14 cellular contexts compared by ENCODE assay signal in genomic region chr9:94339657-94340056, GRCh38. TPM values are rescaled to one million over a fixed set of nuclear protein-coding genes. Genes with fewer than 3 reads are reported as not detected.
"Had no signal": no experiment of that assay in that cellular context is flagged by ENCODE, and none has a peak within 500 bp of the region (broad histone marks: within the 10 kb centered on the region; RNA-seq: fewer than 3 reads in every experiment).

No MANE protein-coding gene starts in this region.

RNA-seq across cellular contexts. Expression of gene NUTM2F, which starts 11.2 kb away (rescaled TPM):
- total RNA-seq: activated B cell treated with CpG ODN at 0.5 μM for 24 hours; activated CD4-positive, alpha-beta memory T cell treated with anti-CD3 and anti-CD28 coated beads for 36 hours; activated CD4-positive, alpha-beta T cell treated with anti-CD3 and anti-CD28 coated beads, Interleukin-2, amount 10 ng/mL, durations not matched to agents 24 days and 14 days; activated CD8-positive, alpha-beta memory T cell treated with anti-CD3 and anti-CD28 coated beads for 36 hours; activated CD8-positive, alpha-beta T cell treated with anti-CD3 and anti-CD28 coated beads for 36 hours; activated naive CD8-positive, alpha-beta T cell treated with anti-CD3 and anti-CD28 coated beads, Interleukin-2, amount 10 ng/mL, durations not matched to agents 7 days and 5 days; activated T-cell treated with anti-CD3 and anti-CD28 coated beads, Interleukin-2, amount 50 U/mL, for 4 hours; activated T-cell treated with anti-CD3 and anti-CD28 coated beads, Interleukin-2, amount 50 U/mL, for 72 hours; activated T-helper 1 cell treated with anti-CD3 and anti-CD28 coated beads, Interleukin-12 subunit alpha, Interleukin-12 subunit beta, Interleukin-2, Interleukin-4 antibody, amounts not matched to agents 30 ng/mL and 10 ng/mL and 1 ng/mL, durations not matched to agents 14 hours and 24 hours and 36 hours; activated T-helper 2 cell treated with anti-CD3 and anti-CD28 coated beads, Interferon-gamma antibody, Interleukin-2, Interleukin-4, amounts not matched to agents 10 μg/mL and 5 μg/mL and 100 μg/mL, durations not matched to agents 14 hours and 24 hours and 36 hours; ascending aorta; bronchial epithelial cell had no signal
- polyA plus RNA-seq: adipose tissue, cardiac muscle cell had no signal
